In genomic region chr6:169533656-169534421, GRCh38 we compare ENCODE assay signal across 23 cellular contexts.
"Had no signal": no experiment of that assay in that cellular context is flagged by ENCODE, and none has a peak within 500 bp of the region (broad histone marks: within the 10 kb centered on the region; RNA-seq: fewer than 3 reads in every experiment).

No MANE protein-coding gene starts in this region.

- H3K27me3 ChIP-seq: MG63 had no signal

- H3K9me3 ChIP-seq: SK-N-SH had no signal

- FAIRE-seq: RCC 7860 had no signal

- ATAC-seq: T-cell had no signal

- DNase-seq: KBM-7, MG63, NCI-H1092, NCI-H1105 treated with DMSO at 0.1 percent for 48 hours, NCI-H1417 treated with DMSO at 0.1 percent for 48 hours, NCI-H146, NCI-H1694 treated with DMSO at 0.1 percent for 48 hours, NCI-H1930, NCI-H2081, NCI-H2171, NCI-H226, NCI-H446, NCI-H510A, NCI-H524 treated with DMSO at 0.1 percent for 48 hours, NCI-H69, NCI-H774, RPMI8226, SHP77, SK-N-SH, SW 1271, T-cell had no signal

- H3K4me3 ChIP-seq: MG63 had no signal

- H3K27ac ChIP-seq: HL-60 had no signal
